19 cellular contexts compared by ENCODE assay signal in genomic region chr3:9102240-9102841, GRCh38.
DNase-seq lines count a peak whose midpoint lies in the region; ATAC-seq and TF ChIP-seq lines count a peak whose summit lies in the region.
"Had no signal": no experiment of that assay in that cellular context is flagged by ENCODE, and none has a peak within 500 bp of the region (broad histone marks: within the 10 kb centered on the region; RNA-seq: fewer than 3 reads in every experiment).

No MANE protein-coding gene starts in this region.

- DNase-seq in NCI-H69 (lab: John Stamatoyannopoulos, UW) (peak; percentile 96), iPS DF 19.7 (ENCODE audit: low read depth, low spot score) (peak; percentile 78), neural progenitor cell (ENCODE audit: low spot score) (peak; percentile 92), colonic mucosa (no peak), SIG-M5 treated with dmso at 0.1 percent for 504 hours (lab: John Stamatoyannopoulos, UW; ENCODE audit: unreplicated experiment) (no peak)
- DNase-seq: activated CD4-positive, alpha-beta T cell treated with anti-CD3 and anti-CD28 coated beads, Interleukin-2, amount 50 U/mL, for 1 hour; activated naive CD4-positive, alpha-beta T cell treated with anti-CD3 and anti-CD28 coated beads, Interleukin-2, amount 50 U/mL, for 16 hours; DMS 273 treated with DMSO at 0.1 percent for 48 hours; dorsolateral prefrontal cortex; esophagus squamous epithelium; heart left ventricle; KBM-7; left ventricle myocardium inferior; NCI-H510A treated with DMSO at 0.1 percent for 48 hours; tibial artery had no signal

- peaks cover 46% of the 10 kb centered on the region for H3F3A ChIP-seq in neural progenitor cell (ENCODE audit: low read depth)

- peak overlapping the region; percentile 55 for H3K4me2 ChIP-seq in neural progenitor cell

- intact Hi-C loops in colonic mucosa (cut with DNase I) = no loop called here

- peaks cover 32% of the 10 kb centered on the region for H3K4me1 ChIP-seq in HUES6 (ENCODE audit: control insufficient read depth, insufficient read depth, low read length)
- peaks cover 52% of the 10 kb centered on the region for H3K4me1 ChIP-seq in neural progenitor cell
- no peaks in the 10 kb centered on the region for H3K4me1 ChIP-seq in colonic mucosa
- H3K4me1 ChIP-seq: heart left ventricle, left ventricle myocardium inferior, prostate gland, tibial artery had no signal

- peaks cover 76% of the 10 kb centered on the region for H3K4me1 Mint-ChIP-seq in neural progenitor cell
- H3K4me1 Mint-ChIP-seq: stimulated activated memory B cell treated with anti-CD40 and anti-IgM and Interleukin-4, amounts not matched to agents 10 μg/mL and 1 μg/mL and 100 μg/mL, for 72 hours had no signal

- H3K27ac Mint-ChIP-seq in neural progenitor cell = peak overlapping the region; percentile 76
- H3K27ac Mint-ChIP-seq: stimulated activated memory B cell treated with anti-CD40 and anti-IgM and Interleukin-4, amounts not matched to agents 10 μg/mL and 1 μg/mL and 100 μg/mL, for 72 hours had no signal

- TF ChIP-seq CTCF in neural progenitor cell (IDR thresholded peaks at IDR 0.05) = peak; percentile 24
- TF ChIP-seq CTCF in colonic mucosa (IDR thresholded peaks at IDR 0.05) = no peak

- H3K27ac ChIP-seq in HUES6 (ENCODE audit: low read depth, low read length) = peak overlapping the region; percentile 71
- peak overlapping the region; percentile 78 for H3K27ac ChIP-seq in neural progenitor cell
- H3K27ac ChIP-seq in colonic mucosa = no peak overlapping the region
- H3K27ac ChIP-seq: esophagus squamous epithelium, heart left ventricle, left ventricle myocardium inferior, prostate gland, tibial artery had no signal

- H4K20me1 ChIP-seq in neural progenitor cell (ENCODE audit: low read depth) = peaks cover 7% of the 10 kb centered on the region

- peaks cover 22% of the 10 kb centered on the region for H3K36me3 Mint-ChIP-seq in neural progenitor cell
- H3K36me3 Mint-ChIP-seq: stimulated activated memory B cell treated with anti-CD40 and anti-IgM and Interleukin-4, amounts not matched to agents 10 μg/mL and 1 μg/mL and 100 μg/mL, for 72 hours had no signal

- ATAC-seq in activated CD4-positive, CD25-positive, alpha-beta regulatory T cell treated with anti-CD3 and anti-CD28 coated beads, Interleukin-2, amount 50 U/mL, for 24 hours = no peak
- ATAC-seq: heart left ventricle; stimulated activated memory B cell treated with anti-CD40 and anti-IgM and Interleukin-4, amounts not matched to agents 10 μg/mL and 1 μg/mL and 100 μg/mL, for 72 hours had no signal

- H3K4me3 Mint-ChIP-seq in neural progenitor cell = peak overlapping the region; percentile 48
- H3K4me3 Mint-ChIP-seq: stimulated activated memory B cell treated with anti-CD40 and anti-IgM and Interleukin-4, amounts not matched to agents 10 μg/mL and 1 μg/mL and 100 μg/mL, for 72 hours had no signal

- H3K36me3 ChIP-seq in HUES6 (ENCODE audit: control insufficient read depth, insufficient read depth, low read length) = no peaks in the 10 kb centered on the region
- no peaks in the 10 kb centered on the region for H3K36me3 ChIP-seq in neural progenitor cell
- H3K36me3 ChIP-seq in colonic mucosa = no peaks in the 10 kb centered on the region
- H3K36me3 ChIP-seq: left ventricle myocardium inferior, prostate gland, tibial artery had no signal

- H3K79me2 ChIP-seq in neural progenitor cell (ENCODE audit: low read depth) = no peaks in the 10 kb centered on the region

- H3K9ac ChIP-seq in HUES6 (ENCODE audit: low read length) = peak overlapping the region; percentile 53
- no peak overlapping the region for H3K9ac ChIP-seq in neural progenitor cell
- no peak overlapping the region for H3K9ac ChIP-seq in colonic mucosa (ENCODE audit: low read depth in 2 of 2, low read length in 2 of 2)

- no peaks in the 10 kb centered on the region for H3K27me3 Mint-ChIP-seq in neural progenitor cell (ENCODE audit: insufficient read depth, low read depth)
- H3K27me3 Mint-ChIP-seq: stimulated activated memory B cell treated with anti-CD40 and anti-IgM and Interleukin-4, amounts not matched to agents 10 μg/mL and 1 μg/mL and 100 μg/mL, for 72 hours had no signal

- H2AFZ ChIP-seq in neural progenitor cell (replicated peaks) = no peak overlapping the region

- H3K9me3 ChIP-seq in HUES6 (ENCODE audit: control insufficient read depth, insufficient read depth, low read depth, low read length) (no peaks in the 10 kb centered on the region), neural progenitor cell (ENCODE audit: low read depth) (no peaks in the 10 kb centered on the region), colonic mucosa (no peaks in the 10 kb centered on the region)
- H3K9me3 ChIP-seq: esophagus squamous epithelium, heart left ventricle, left ventricle myocardium inferior, prostate gland, tibial artery had no signal

- peaks cover 8% of the 10 kb centered on the region for H3K9me3 Mint-ChIP-seq in neural progenitor cell
- H3K9me3 Mint-ChIP-seq: stimulated activated memory B cell treated with anti-CD40 and anti-IgM and Interleukin-4, amounts not matched to agents 10 μg/mL and 1 μg/mL and 100 μg/mL, for 72 hours had no signal

- H3K4me3 ChIP-seq in HUES6 (ENCODE audit: low read depth, low read length) (no peak overlapping the region), neural progenitor cell (no peak overlapping the region), colonic mucosa (no peak overlapping the region)
- H3K4me3 ChIP-seq: dorsolateral prefrontal cortex, esophagus squamous epithelium, heart left ventricle, left ventricle myocardium inferior, prostate gland, tibial artery had no signal

- no peaks in the 10 kb centered on the region for H3K27me3 ChIP-seq in HUES6 (ENCODE audit: control insufficient read depth, insufficient read depth, low read length)
- H3K27me3 ChIP-seq in neural progenitor cell = no peaks in the 10 kb centered on the region
- no peaks in the 10 kb centered on the region for H3K27me3 ChIP-seq in colonic mucosa
- H3K27me3 ChIP-seq: dorsolateral prefrontal cortex, esophagus squamous epithelium, heart left ventricle had no signal

Comparison
In these comparisons a context has a peak if more than half of its experiments do, and no peak if none do; other contexts are left out.
1. DNase-seq: peak in NCI-H69 (single experiment), iPS DF 19.7 (single experiment) and neural progenitor cell (single experiment); none in colonic mucosa (single experiment) and SIG-M5 treated with dmso at 0.1 percent for 504 hours (single experiment).